ENCODE assay signal across 15 cellular contexts in the genomic region with DNA sequence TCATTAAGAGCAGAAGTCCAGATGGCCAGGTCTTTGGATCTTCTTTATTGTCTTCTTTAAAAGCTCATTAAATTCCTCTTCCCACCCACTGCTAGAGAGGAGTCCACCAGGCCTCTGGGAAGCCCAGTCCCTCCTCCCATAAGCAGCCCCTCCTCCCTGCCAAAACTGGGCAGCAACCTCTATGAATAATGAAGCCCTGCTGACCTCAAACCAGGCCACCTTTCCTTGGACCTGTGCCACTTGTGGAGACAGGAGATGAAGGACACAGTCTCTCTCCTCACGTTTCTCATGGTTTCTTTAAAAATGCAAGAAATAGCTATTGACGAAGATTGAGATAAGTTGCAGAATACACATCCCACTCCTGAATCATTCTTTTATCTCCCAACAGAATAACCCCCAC.
DNase-seq lines count a peak whose midpoint lies in the region.
"Had no signal": no experiment of that assay in that cellular context is flagged by ENCODE, and none has a peak within 500 bp of the region (broad histone marks: within the 10 kb centered on the region; RNA-seq: fewer than 3 reads in every experiment).

No MANE protein-coding gene starts in this region.

- H3K36me3 Mint-ChIP-seq in activated CD4-positive, alpha-beta T cell treated with anti-CD3 and anti-CD28 coated beads, Interleukin-2, amount 10 ng/mL, durations not matched to agents 7 days and 5 days (ENCODE audit: low read depth) = no peaks in the 10 kb centered on the region
- H3K36me3 Mint-ChIP-seq: CD8-positive, alpha-beta T cell had no signal

- peak; percentile 45 for DNase-seq in NCI-H69 (lab: John Stamatoyannopoulos, UW)
- DNase-seq in NCI-H82 treated with DMSO at 0.1 percent for 48 hours (lab: John Stamatoyannopoulos, UW; ENCODE audit: unreplicated experiment) = peak; percentile 41
- peak; percentile 30 for DNase-seq in amniotic epithelial cell (ENCODE audit: low read depth)
- no peak for DNase-seq in activated CD4-positive, alpha-beta T cell treated with anti-CD3 and anti-CD28 coated beads, Interleukin-2, amount 10 ng/mL, durations not matched to agents 7 days and 5 days
- DNase-seq in A172 (ENCODE audit: low spot score) = no peak
- DNase-seq in dedifferentiated amniotic fluid mesenchymal stem cell (ENCODE audit: extremely low spot score) = no peak
- DNase-seq: Caco-2; CD4-positive, CD25-positive, alpha-beta regulatory T cell; CD8-positive, alpha-beta T cell; DMS153; DND-41; GDM1; GOT3; HFFc6 had no signal

- no peak overlapping the region for H3K4me3 Mint-ChIP-seq in activated CD4-positive, alpha-beta T cell treated with anti-CD3 and anti-CD28 coated beads, Interleukin-2, amount 10 ng/mL, durations not matched to agents 7 days and 5 days
- H3K4me3 Mint-ChIP-seq: B cell; CD4-positive, CD25-positive, alpha-beta regulatory T cell; CD8-positive, alpha-beta T cell; HFFc6 had no signal

- CTCF ChIA-PET in activated CD4-positive, alpha-beta T cell treated with anti-CD3 and anti-CD28 coated beads, Interleukin-2, amount 10 ng/mL, durations not matched to agents 7 days and 5 days (lab: Charles Lee) = no interaction called here

- H3K27ac Mint-ChIP-seq in activated CD4-positive, alpha-beta T cell treated with anti-CD3 and anti-CD28 coated beads, Interleukin-2, amount 10 ng/mL, durations not matched to agents 7 days and 5 days = no peak overlapping the region
- H3K27ac Mint-ChIP-seq: B cell; CD4-positive, CD25-positive, alpha-beta regulatory T cell; CD8-positive, alpha-beta T cell; HFFc6 had no signal

- no peaks in the 10 kb centered on the region for H3K9me3 Mint-ChIP-seq in activated CD4-positive, alpha-beta T cell treated with anti-CD3 and anti-CD28 coated beads, Interleukin-2, amount 10 ng/mL, durations not matched to agents 7 days and 5 days
- H3K9me3 Mint-ChIP-seq: CD8-positive, alpha-beta T cell; HFFc6 had no signal

- POLR2A ChIA-PET in activated CD4-positive, alpha-beta T cell treated with anti-CD3 and anti-CD28 coated beads, Interleukin-2, amount 10 ng/mL, durations not matched to agents 7 days and 5 days (lab: Charles Lee) = no interaction called here

- H3K27me3 Mint-ChIP-seq in activated CD4-positive, alpha-beta T cell treated with anti-CD3 and anti-CD28 coated beads, Interleukin-2, amount 10 ng/mL, durations not matched to agents 7 days and 5 days = no peaks in the 10 kb centered on the region

- no peaks in the 10 kb centered on the region for H3K4me1 Mint-ChIP-seq in activated CD4-positive, alpha-beta T cell treated with anti-CD3 and anti-CD28 coated beads, Interleukin-2, amount 10 ng/mL, durations not matched to agents 7 days and 5 days
- H3K4me1 Mint-ChIP-seq: B cell; CD4-positive, CD25-positive, alpha-beta regulatory T cell had no signal

Comparison
In these comparisons a context has a peak if more than half of its experiments do, and no peak if none do; other contexts are left out.
1. DNase-seq: peak in NCI-H69 (single experiment), NCI-H82 treated with DMSO at 0.1 percent for 48 hours (single experiment) and amniotic epithelial cell (single experiment); none in activated CD4-positive, alpha-beta T cell treated with anti-CD3 and anti-CD28 coated beads, Interleukin-2, amount 10 ng/mL, durations not matched to agents 7 days and 5 days (single experiment), A172 (single experiment) and dedifferentiated amniotic fluid mesenchymal stem cell (single experiment).